ENCODE assay signal across 21 cellular contexts in genomic region chr4:7640136-7640535, GRCh38.
"Had no signal": no experiment of that assay in that cellular context is flagged by ENCODE, and none has a peak within 500 bp of the region (broad histone marks: within the 10 kb centered on the region; RNA-seq: fewer than 3 reads in every experiment).

No MANE protein-coding gene starts in this region.

- H3K4me3 ChIP-seq: dorsolateral prefrontal cortex, heart right ventricle, left ventricle myocardium inferior, lower lobe of right lung, pancreas, tibial nerve had no signal

- H3K36me3 Mint-ChIP-seq: memory B cell; stimulated activated memory B cell treated with anti-CD40 and anti-IgM and Interleukin-4, amounts not matched to agents 10 μg/mL and 1 μg/mL and 100 μg/mL, for 72 hours had no signal

- DNase-seq: cortex of kidney; dorsolateral prefrontal cortex; effector CD8-positive, alpha-beta T cell; heart right ventricle; hypothalamus; islet precursor cell; left cardiac atrium; left ventricle myocardium inferior; lower lobe of right lung; midbrain; occipital lobe; right cardiac atrium; stimulated activated CD4-positive, alpha-beta T cell treated with anti-CD3 and anti-CD28 coated beads, Interleukin-4, amount 100 ng/mL, for 1 hour had no signal

- H3K9me3 ChIP-seq: lower lobe of right lung, pancreas had no signal

- H3K27ac ChIP-seq: dorsolateral prefrontal cortex, heart right ventricle, left ventricle myocardium inferior, lower lobe of right lung, pancreas, tibial nerve had no signal

- FAIRE-seq: frontal cortex, pancreas had no signal

- ATAC-seq: heart right ventricle; left cardiac atrium; natural killer cell treated with Interleukin-12 subunit alpha and Interleukin-12 subunit beta and Interleukin-15 and Interleukin-18, amount 100 ng/mL, for 72 hours; pancreas; right cardiac atrium; stimulated activated memory B cell treated with anti-CD40 and anti-IgM and Interleukin-4, amounts not matched to agents 10 μg/mL and 1 μg/mL and 100 μg/mL, for 72 hours had no signal

- H3K4me1 ChIP-seq: left ventricle myocardium inferior, pancreas had no signal

- H3K4me3 Mint-ChIP-seq: memory B cell; natural killer cell treated with Interleukin-12 subunit alpha and Interleukin-12 subunit beta and Interleukin-15 and Interleukin-18, amount 100 ng/mL, for 72 hours; stimulated activated memory B cell treated with anti-CD40 and anti-IgM and Interleukin-4, amounts not matched to agents 10 μg/mL and 1 μg/mL and 100 μg/mL, for 72 hours; stimulated activated naive CD8-positive, alpha-beta T cell treated with anti-CD3 and anti-CD28 coated beads, Interleukin-15, Interleukin-2, amounts not matched to agents 100 ng/mL and 50 ng/mL, for 24 hours had no signal

- H3K4me1 Mint-ChIP-seq: memory B cell; stimulated activated memory B cell treated with anti-CD40 and anti-IgM and Interleukin-4, amounts not matched to agents 10 μg/mL and 1 μg/mL and 100 μg/mL, for 72 hours had no signal

- H3K27me3 Mint-ChIP-seq: natural killer cell treated with Interleukin-12 subunit alpha and Interleukin-12 subunit beta and Interleukin-15 and Interleukin-18, amount 100 ng/mL, for 72 hours; stimulated activated memory B cell treated with anti-CD40 and anti-IgM and Interleukin-4, amounts not matched to agents 10 μg/mL and 1 μg/mL and 100 μg/mL, for 72 hours; stimulated activated naive CD8-positive, alpha-beta T cell treated with anti-CD3 and anti-CD28 coated beads, Interleukin-15, Interleukin-2, amounts not matched to agents 100 ng/mL and 50 ng/mL, for 24 hours had no signal

- H3K36me3 ChIP-seq: heart right ventricle, left ventricle myocardium inferior, lower lobe of right lung, pancreas had no signal

- H3K27ac Mint-ChIP-seq: memory B cell; natural killer cell treated with Interleukin-12 subunit alpha and Interleukin-12 subunit beta and Interleukin-15 and Interleukin-18, amount 100 ng/mL, for 72 hours; progenitor cell of endocrine pancreas; stimulated activated memory B cell treated with anti-CD40 and anti-IgM and Interleukin-4, amounts not matched to agents 10 μg/mL and 1 μg/mL and 100 μg/mL, for 72 hours; stimulated activated naive CD8-positive, alpha-beta T cell treated with anti-CD3 and anti-CD28 coated beads, Interleukin-15, Interleukin-2, amounts not matched to agents 100 ng/mL and 50 ng/mL, for 24 hours had no signal

- H3K27me3 ChIP-seq: dorsolateral prefrontal cortex, pancreas, tibial nerve had no signal
